In the genomic region with DNA sequence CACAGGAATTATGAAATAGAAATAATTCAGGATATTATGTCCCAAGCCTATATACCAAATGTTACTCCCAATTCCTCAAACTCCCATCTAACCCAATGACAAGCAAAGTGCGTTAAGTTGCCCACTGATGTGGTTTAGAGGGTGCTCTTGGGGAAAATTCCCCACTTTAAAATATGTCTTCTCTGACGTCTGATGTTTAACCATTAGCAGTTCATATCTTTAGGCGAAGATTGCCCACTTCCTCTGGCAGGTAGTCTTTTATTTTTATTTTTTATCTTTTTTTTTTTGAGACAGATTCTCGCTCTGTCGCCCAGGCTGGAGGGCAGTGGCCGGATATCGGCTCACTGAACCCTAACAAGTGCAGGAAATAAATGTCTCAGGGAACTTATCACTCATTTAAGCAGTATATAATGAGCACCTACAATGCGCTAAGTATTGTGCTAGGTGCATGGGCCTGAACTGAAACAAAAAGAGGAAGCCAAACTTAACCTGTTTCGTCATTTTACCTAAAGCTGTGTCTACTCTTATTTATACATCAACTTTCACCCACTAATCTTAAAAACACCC, we compare ENCODE assay signal across 1 cellular context.
TF ChIP-seq lines count a peak whose summit lies in the region.

No MANE protein-coding gene starts in this region.

TF ChIP-seq in GM12878, 131 proteins besides CTCF, POLR2A, EP300 and RAD21 (continues in another document):
- TF ChIP-seq MXI1 (IDR thresholded peaks at IDR 0.05; ENCODE audit: low read depth, low read length) (no peak), MAX (IDR thresholded peaks at IDR 0.05; ENCODE audit: low read depth, low read length) (peak; percentile 4; the same call in 1 of the 2 replicates), MEF2B (IDR thresholded peaks at IDR 0.05; ENCODE audit: partially characterized antibody, poor library complexity, severe bottlenecking) (peak; percentile 53), CREM (IDR thresholded peaks at IDR 0.05; ENCODE audit: low read depth) (peak; percentile 70; the same call in 1 of the 2 replicates), MTA2 (IDR thresholded peaks at IDR 0.05; ENCODE audit: low read depth) (peak; percentile 92), SIX5 (IDR thresholded peaks at IDR 0.05; ENCODE audit: low read depth, low read length, severe bottlenecking) (no peak), NBN (IDR thresholded peaks at IDR 0.05) (peak; percentile 90), RUNX3 (IDR thresholded peaks at IDR 0.05; ENCODE audit: low read length) (peak; percentile 84), NFIC (IDR thresholded peaks at IDR 0.05; ENCODE audit: low read depth, low read length) (peak; percentile 60; the same call in 1 of the 2 replicates), PBX3 (IDR thresholded peaks at IDR 0.05; ENCODE audit: insufficient replicate concordance, low read depth, low read length) (no peak), BMI1 (IDR thresholded peaks at IDR 0.05; ENCODE audit: borderline replicate concordance) (peak; percentile 30; the same call in 1 of the 2 replicates), ATF2 (IDR thresholded peaks at IDR 0.05; ENCODE audit: low read length) (peak; percentile 56), KAT2A (conservative IDR thresholded peaks at IDR 0.05; ENCODE audit: control insufficient read depth, low read depth, low read length) (no peak), ZNF687 (IDR thresholded peaks at IDR 0.05) (0 out of 2 replicates have a peak, but pooled peaks have one; percentile 45), PAX5 (IDR thresholded peaks at IDR 0.05; ENCODE audit: borderline replicate concordance, low read depth, low read length) (peak; percentile 41; the same call in 1 of the 2 replicates), CEBPB (IDR thresholded peaks at IDR 0.05; ENCODE audit: borderline replicate concordance in 1 of 2, low read depth in 2 of 2, low read length in 2 of 2) (no peak), TARDBP (IDR thresholded peaks at IDR 0.05; ENCODE audit: borderline replicate concordance) (no peak), EED (IDR thresholded peaks at IDR 0.05; ENCODE audit: low read depth) (peak; percentile 21; the same call in 1 of the 2 replicates), CHD2 (IDR thresholded peaks at IDR 0.05; ENCODE audit: borderline replicate concordance, low read depth, low read length) (peak; percentile 37; the same call in 1 of the 2 replicates), ZNF384 (IDR thresholded peaks at IDR 0.05; ENCODE audit: borderline replicate concordance, low read depth, low read length) (peak; percentile 35; the same call in 1 of the 2 replicates)
- TF ChIP-seq, protein P1, sequence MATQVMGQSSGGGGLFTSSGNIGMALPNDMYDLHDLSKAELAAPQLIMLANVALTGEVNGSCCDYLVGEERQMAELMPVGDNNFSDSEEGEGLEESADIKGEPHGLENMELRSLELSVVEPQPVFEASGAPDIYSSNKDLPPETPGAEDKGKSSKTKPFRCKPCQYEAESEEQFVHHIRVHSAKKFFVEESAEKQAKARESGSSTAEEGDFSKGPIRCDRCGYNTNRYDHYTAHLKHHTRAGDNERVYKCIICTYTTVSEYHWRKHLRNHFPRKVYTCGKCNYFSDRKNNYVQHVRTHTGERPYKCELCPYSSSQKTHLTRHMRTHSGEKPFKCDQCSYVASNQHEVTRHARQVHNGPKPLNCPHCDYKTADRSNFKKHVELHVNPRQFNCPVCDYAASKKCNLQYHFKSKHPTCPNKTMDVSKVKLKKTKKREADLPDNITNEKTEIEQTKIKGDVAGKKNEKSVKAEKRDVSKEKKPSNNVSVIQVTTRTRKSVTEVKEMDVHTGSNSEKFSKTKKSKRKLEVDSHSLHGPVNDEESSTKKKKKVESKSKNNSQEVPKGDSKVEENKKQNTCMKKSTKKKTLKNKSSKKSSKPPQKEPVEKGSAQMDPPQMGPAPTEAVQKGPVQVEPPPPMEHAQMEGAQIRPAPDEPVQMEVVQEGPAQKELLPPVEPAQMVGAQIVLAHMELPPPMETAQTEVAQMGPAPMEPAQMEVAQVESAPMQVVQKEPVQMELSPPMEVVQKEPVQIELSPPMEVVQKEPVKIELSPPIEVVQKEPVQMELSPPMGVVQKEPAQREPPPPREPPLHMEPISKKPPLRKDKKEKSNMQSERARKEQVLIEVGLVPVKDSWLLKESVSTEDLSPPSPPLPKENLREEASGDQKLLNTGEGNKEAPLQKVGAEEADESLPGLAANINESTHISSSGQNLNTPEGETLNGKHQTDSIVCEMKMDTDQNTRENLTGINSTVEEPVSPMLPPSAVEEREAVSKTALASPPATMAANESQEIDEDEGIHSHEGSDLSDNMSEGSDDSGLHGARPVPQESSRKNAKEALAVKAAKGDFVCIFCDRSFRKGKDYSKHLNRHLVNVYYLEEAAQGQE (IDR thresholded peaks at IDR 0.05; ENCODE audit: low read depth, low read length) = no peak
- TF ChIP-seq, protein P2, sequence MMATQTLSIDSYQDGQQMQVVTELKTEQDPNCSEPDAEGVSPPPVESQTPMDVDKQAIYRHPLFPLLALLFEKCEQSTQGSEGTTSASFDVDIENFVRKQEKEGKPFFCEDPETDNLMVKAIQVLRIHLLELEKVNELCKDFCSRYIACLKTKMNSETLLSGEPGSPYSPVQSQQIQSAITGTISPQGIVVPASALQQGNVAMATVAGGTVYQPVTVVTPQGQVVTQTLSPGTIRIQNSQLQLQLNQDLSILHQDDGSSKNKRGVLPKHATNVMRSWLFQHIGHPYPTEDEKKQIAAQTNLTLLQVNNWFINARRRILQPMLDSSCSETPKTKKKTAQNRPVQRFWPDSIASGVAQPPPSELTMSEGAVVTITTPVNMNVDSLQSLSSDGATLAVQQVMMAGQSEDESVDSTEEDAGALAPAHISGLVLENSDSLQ (IDR thresholded peaks at IDR 0.05) = peak; percentile 52
- TF ChIP-seq, protein P3, sequence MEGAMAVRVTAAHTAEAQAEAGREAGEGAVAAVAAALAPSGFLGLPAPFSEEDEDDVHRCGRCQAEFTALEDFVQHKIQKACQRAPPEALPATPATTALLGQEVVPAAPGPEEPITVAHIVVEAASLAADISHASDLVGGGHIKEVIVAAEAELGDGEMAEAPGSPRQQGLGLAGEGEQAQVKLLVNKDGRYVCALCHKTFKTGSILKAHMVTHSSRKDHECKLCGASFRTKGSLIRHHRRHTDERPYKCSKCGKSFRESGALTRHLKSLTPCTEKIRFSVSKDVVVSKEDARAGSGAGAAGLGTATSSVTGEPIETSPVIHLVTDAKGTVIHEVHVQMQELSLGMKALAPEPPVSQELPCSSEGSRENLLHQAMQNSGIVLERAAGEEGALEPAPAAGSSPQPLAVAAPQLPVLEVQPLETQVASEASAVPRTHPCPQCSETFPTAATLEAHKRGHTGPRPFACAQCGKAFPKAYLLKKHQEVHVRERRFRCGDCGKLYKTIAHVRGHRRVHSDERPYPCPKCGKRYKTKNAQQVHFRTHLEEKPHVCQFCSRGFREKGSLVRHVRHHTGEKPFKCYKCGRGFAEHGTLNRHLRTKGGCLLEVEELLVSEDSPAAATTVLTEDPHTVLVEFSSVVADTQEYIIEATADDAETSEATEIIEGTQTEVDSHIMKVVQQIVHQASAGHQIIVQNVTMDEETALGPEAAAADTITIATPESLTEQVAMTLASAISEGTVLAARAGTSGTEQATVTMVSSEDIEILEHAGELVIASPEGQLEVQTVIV (IDR thresholded peaks at IDR 0.05; ENCODE audit: borderline replicate concordance, partially characterized antibody) = no peak
- TF ChIP-seq, protein P4, sequence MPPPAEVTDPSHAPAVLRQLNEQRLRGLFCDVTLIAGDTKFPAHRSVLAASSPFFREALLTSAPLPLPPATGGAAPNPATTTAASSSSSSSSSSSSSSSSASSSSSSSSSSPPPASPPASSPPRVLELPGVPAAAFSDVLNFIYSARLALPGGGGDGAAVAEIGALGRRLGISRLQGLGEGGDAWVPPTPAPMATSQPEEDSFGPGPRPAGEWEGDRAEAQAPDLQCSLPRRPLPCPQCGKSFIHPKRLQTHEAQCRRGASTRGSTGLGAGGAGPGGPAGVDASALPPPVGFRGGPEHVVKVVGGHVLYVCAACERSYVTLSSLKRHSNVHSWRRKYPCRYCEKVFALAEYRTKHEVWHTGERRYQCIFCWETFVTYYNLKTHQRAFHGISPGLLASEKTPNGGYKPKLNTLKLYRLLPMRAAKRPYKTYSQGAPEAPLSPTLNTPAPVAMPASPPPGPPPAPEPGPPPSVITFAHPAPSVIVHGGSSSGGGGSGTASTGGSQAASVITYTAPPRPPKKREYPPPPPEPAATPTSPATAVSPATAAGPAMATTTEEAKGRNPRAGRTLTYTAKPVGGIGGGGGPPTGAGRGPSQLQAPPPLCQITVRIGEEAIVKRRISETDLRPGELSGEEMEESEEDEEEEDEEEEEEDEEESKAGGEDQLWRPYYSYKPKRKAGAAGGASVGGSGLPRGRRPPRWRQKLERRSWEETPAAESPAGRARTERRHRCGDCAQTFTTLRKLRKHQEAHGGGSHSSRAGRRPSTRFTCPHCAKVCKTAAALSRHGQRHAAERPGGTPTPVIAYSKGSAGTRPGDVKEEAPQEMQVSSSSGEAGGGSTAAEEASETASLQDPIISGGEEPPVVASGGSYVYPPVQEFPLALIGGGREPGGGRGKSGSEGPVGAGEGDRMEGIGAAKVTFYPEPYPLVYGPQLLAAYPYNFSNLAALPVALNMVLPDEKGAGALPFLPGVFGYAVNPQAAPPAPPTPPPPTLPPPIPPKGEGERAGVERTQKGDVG (CRISPR knock-in tag; IDR thresholded peaks at IDR 0.05) = no peak
- TF ChIP-seq, protein P5, sequence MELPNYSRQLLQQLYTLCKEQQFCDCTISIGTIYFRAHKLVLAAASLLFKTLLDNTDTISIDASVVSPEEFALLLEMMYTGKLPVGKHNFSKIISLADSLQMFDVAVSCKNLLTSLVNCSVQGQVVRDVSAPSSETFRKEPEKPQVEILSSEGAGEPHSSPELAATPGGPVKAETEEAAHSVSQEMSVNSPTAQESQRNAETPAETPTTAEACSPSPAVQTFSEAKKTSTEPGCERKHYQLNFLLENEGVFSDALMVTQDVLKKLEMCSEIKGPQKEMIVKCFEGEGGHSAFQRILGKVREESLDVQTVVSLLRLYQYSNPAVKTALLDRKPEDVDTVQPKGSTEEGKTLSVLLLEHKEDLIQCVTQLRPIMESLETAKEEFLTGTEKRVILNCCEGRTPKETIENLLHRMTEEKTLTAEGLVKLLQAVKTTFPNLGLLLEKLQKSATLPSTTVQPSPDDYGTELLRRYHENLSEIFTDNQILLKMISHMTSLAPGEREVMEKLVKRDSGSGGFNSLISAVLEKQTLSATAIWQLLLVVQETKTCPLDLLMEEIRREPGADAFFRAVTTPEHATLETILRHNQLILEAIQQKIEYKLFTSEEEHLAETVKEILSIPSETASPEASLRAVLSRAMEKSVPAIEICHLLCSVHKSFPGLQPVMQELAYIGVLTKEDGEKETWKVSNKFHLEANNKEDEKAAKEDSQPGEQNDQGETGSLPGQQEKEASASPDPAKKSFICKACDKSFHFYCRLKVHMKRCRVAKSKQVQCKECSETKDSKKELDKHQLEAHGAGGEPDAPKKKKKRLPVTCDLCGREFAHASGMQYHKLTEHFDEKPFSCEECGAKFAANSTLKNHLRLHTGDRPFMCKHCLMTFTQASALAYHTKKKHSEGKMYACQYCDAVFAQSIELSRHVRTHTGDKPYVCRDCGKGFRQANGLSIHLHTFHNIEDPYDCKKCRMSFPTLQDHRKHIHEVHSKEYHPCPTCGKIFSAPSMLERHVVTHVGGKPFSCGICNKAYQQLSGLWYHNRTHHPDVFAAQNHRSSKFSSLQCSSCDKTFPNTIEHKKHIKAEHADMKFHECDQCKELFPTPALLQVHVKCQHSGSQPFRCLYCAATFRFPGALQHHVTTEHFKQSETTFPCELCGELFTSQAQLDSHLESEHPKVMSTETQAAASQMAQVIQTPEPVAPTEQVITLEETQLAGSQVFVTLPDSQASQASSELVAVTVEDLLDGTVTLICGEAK (IDR thresholded peaks at IDR 0.05; ENCODE audit: borderline replicate concordance) = no peak
